1 cellular context compared by ENCODE assay signal in the genomic region with DNA sequence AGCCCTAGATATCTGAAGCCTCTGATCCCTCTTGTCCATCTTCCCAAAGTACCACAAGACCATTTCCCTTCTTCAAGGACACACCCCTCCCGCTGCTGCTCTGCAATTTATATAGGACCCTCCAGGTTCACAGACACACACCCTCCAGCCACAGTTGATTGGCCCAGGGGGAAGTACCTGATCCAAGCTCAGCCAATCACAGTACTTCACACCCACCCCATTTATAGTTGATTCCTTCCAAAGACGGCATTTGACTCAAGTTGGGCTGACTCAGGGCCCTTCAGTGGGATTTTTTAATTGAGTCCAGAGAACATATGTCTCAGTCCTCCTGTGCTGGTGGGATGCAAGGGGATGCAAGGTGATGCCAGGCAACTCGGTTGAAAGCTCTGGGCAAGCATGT.
TF ChIP-seq lines count a peak whose summit lies in the region.

No MANE protein-coding gene starts in this region.

TF ChIP-seq in IMR-90, 13 proteins besides CTCF, POLR2A, EP300 and RAD21 (continued from another document):
- TF ChIP-seq USF2 (IDR thresholded peaks at IDR 0.05; ENCODE audit: low read depth, low read length) (no peak), FOS (IDR thresholded peaks at IDR 0.05; ENCODE audit: low read depth, low read length) (no peak), RCOR1 (IDR thresholded peaks at IDR 0.05; ENCODE audit: insufficient replicate concordance, low read length) (no peak), MAZ (IDR thresholded peaks at IDR 0.05; ENCODE audit: borderline replicate concordance, low read depth, low read length) (no peak), SMC3 (IDR thresholded peaks at IDR 0.05; ENCODE audit: low read depth, low read length) (no peak), MAFK (IDR thresholded peaks at IDR 0.05; ENCODE audit: low read depth, low read length) (no peak)
